ENCODE assay signal across 3 cellular contexts in the genomic region with DNA sequence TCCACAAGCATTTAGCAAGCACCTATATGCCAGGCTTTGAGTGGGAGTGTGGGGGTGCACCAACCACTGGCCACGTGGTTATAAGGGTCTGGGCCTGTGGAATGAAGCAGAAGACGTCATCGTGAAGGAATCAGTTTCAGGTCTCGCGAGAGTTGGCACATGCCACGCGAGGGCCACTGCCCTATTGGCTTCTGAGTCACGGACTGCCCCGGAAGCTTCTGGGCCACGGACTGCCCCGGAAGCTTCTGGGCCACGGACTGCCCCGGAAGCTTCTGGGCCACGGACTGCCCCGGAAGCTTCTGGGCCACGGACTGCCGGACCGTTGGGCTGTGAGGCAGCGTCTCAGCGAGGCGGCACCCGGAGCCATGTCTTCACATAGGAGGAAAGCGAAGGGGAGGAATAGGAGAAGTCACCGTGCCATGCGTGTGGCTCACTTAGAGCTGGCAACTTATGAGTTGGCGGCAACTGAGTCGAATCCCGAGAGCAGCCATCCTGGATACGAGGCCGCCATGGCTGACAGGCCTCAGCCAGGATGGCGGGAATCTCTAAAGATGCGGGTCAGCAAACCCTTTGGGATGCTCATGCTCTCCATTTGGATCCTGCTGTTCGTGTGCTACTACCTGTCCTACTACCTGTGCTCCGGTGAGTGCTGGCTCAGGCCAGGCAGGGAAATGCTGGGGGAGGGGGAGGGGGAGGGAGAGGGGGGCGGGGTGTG.
TF ChIP-seq lines count a peak whose summit lies in the region.

A gene with protein sequence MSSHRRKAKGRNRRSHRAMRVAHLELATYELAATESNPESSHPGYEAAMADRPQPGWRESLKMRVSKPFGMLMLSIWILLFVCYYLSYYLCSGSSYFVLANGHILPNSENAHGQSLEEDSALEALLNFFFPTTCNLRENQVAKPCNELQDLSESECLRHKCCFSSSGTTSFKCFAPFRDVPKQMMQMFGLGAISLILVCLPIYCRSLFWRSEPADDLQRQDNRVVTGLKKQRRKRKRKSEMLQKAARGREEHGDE (plus strand): TSS at position 300 of the 715 bp plus-strand sequence. CDS start 66 bp downstream, at position 366.

TF ChIP-seq in SK-N-SH, 30 proteins besides CTCF, POLR2A, EP300 and RAD21 (continued from another document):
- TF ChIP-seq MEF2A (IDR thresholded peaks at IDR 0.05; ENCODE audit: borderline replicate concordance, low read depth) = no peak

TF ChIP-seq in SK-N-SH treated with all-trans-retinoic acid at 6 μM for 48 hours, 23 proteins besides CTCF, POLR2A, EP300 and RAD21 (continued from another document and continues in another):
- TF ChIP-seq TOX (CRISPR knock-in tag; IDR thresholded peaks at IDR 0.05; ENCODE audit: borderline replicate concordance) (no peak), ZNF70 (CRISPR knock-in tag; IDR thresholded peaks at IDR 0.05) (no peak), TCF4 (CRISPR knock-in tag; IDR thresholded peaks at IDR 0.05; ENCODE audit: borderline replicate concordance) (no peak), ZC3H10 (CRISPR knock-in tag; IDR thresholded peaks at IDR 0.05) (no peak), ESRRG (CRISPR knock-in tag; IDR thresholded peaks at IDR 0.05) (no peak), ZNF565 (CRISPR knock-in tag; conservative IDR thresholded peaks at IDR 0.05; ENCODE audit: low read depth) (no peak), GLIS3 (CRISPR knock-in tag; IDR thresholded peaks at IDR 0.05) (no peak), RARB (CRISPR knock-in tag; IDR thresholded peaks at IDR 0.05) (no peak), ISL1 (CRISPR knock-in tag; IDR thresholded peaks at IDR 0.05) (no peak), ZNF8 (CRISPR knock-in tag; IDR thresholded peaks at IDR 0.05) (no peak)
- TF ChIP-seq, protein P1, sequence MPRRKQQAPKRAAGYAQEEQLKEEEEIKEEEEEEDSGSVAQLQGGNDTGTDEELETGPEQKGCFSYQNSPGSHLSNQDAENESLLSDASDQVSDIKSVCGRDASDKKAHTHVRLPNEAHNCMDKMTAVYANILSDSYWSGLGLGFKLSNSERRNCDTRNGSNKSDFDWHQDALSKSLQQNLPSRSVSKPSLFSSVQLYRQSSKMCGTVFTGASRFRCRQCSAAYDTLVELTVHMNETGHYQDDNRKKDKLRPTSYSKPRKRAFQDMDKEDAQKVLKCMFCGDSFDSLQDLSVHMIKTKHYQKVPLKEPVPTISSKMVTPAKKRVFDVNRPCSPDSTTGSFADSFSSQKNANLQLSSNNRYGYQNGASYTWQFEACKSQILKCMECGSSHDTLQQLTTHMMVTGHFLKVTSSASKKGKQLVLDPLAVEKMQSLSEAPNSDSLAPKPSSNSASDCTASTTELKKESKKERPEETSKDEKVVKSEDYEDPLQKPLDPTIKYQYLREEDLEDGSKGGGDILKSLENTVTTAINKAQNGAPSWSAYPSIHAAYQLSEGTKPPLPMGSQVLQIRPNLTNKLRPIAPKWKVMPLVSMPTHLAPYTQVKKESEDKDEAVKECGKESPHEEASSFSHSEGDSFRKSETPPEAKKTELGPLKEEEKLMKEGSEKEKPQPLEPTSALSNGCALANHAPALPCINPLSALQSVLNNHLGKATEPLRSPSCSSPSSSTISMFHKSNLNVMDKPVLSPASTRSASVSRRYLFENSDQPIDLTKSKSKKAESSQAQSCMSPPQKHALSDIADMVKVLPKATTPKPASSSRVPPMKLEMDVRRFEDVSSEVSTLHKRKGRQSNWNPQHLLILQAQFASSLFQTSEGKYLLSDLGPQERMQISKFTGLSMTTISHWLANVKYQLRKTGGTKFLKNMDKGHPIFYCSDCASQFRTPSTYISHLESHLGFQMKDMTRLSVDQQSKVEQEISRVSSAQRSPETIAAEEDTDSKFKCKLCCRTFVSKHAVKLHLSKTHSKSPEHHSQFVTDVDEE (CRISPR knock-in tag; IDR thresholded peaks at IDR 0.05) = no peak
- TF ChIP-seq, protein P2, sequence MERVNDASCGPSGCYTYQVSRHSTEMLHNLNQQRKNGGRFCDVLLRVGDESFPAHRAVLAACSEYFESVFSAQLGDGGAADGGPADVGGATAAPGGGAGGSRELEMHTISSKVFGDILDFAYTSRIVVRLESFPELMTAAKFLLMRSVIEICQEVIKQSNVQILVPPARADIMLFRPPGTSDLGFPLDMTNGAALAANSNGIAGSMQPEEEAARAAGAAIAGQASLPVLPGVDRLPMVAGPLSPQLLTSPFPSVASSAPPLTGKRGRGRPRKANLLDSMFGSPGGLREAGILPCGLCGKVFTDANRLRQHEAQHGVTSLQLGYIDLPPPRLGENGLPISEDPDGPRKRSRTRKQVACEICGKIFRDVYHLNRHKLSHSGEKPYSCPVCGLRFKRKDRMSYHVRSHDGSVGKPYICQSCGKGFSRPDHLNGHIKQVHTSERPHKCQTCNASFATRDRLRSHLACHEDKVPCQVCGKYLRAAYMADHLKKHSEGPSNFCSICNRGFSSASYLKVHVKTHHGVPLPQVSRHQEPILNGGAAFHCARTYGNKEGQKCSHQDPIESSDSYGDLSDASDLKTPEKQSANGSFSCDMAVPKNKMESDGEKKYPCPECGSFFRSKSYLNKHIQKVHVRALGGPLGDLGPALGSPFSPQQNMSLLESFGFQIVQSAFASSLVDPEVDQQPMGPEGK (CRISPR knock-in tag; IDR thresholded peaks at IDR 0.05; ENCODE audit: borderline replicate concordance) = no peak
- TF ChIP-seq, protein P3, sequence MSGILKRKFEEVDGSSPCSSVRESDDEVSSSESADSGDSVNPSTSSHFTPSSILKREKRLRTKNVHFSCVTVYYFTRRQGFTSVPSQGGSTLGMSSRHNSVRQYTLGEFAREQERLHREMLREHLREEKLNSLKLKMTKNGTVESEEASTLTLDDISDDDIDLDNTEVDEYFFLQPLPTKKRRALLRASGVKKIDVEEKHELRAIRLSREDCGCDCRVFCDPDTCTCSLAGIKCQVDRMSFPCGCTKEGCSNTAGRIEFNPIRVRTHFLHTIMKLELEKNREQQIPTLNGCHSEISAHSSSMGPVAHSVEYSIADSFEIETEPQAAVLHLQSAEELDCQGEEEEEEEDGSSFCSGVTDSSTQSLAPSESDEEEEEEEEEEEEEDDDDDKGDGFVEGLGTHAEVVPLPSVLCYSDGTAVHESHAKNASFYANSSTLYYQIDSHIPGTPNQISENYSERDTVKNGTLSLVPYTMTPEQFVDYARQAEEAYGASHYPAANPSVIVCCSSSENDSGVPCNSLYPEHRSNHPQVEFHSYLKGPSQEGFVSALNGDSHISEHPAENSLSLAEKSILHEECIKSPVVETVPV (CRISPR knock-in tag; IDR thresholded peaks at IDR 0.05) = no peak
- TF ChIP-seq, protein P4, sequence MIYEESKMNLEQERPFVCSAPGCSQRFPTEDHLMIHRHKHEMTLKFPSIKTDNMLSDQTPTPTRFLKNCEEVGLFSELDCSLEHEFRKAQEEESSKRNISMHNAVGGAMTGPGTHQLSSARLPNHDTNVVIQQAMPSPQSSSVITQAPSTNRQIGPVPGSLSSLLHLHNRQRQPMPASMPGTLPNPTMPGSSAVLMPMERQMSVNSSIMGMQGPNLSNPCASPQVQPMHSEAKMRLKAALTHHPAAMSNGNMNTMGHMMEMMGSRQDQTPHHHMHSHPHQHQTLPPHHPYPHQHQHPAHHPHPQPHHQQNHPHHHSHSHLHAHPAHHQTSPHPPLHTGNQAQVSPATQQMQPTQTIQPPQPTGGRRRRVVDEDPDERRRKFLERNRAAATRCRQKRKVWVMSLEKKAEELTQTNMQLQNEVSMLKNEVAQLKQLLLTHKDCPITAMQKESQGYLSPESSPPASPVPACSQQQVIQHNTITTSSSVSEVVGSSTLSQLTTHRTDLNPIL (CRISPR knock-in tag; IDR thresholded peaks at IDR 0.05; ENCODE audit: low read depth) = no peak

TF ChIP-seq in K562, 482 proteins besides CTCF, POLR2A, EP300 and RAD21 (continued from another document and continues in another):
- TF ChIP-seq POLR2G (IDR thresholded peaks at IDR 0.05; ENCODE audit: low read depth, low read length) (0 out of 2 replicates have a peak, but pooled peaks have one; percentile 31), GABPA (tag; conservative IDR thresholded peaks at IDR 0.05; ENCODE audit: low read depth) (peak; percentile 93), ZFX (CRISPR knock-in tag; IDR thresholded peaks at IDR 0.05) (peak; percentile 38), HNRNPK (IDR thresholded peaks at IDR 0.05; ENCODE audit: low read depth, low read length, poor library complexity, severe bottlenecking) (no peak), ELF1 (tag; IDR thresholded peaks at IDR 0.05) (0 out of 2 replicates have a peak, but pooled peaks have one; percentile 29), BRCA1 (IDR thresholded peaks at IDR 0.05) (no peak), BRCA1 (CRISPR knock-in tag; IDR thresholded peaks at IDR 0.05) (no peak), ZBTB8A (IDR thresholded peaks at IDR 0.05; ENCODE audit: partially characterized antibody) (no peak), PCBP2 (IDR thresholded peaks at IDR 0.05; ENCODE audit: low read depth, low read length, poor library complexity, severe bottlenecking) (no peak)
- TF ChIP-seq, protein P5, sequence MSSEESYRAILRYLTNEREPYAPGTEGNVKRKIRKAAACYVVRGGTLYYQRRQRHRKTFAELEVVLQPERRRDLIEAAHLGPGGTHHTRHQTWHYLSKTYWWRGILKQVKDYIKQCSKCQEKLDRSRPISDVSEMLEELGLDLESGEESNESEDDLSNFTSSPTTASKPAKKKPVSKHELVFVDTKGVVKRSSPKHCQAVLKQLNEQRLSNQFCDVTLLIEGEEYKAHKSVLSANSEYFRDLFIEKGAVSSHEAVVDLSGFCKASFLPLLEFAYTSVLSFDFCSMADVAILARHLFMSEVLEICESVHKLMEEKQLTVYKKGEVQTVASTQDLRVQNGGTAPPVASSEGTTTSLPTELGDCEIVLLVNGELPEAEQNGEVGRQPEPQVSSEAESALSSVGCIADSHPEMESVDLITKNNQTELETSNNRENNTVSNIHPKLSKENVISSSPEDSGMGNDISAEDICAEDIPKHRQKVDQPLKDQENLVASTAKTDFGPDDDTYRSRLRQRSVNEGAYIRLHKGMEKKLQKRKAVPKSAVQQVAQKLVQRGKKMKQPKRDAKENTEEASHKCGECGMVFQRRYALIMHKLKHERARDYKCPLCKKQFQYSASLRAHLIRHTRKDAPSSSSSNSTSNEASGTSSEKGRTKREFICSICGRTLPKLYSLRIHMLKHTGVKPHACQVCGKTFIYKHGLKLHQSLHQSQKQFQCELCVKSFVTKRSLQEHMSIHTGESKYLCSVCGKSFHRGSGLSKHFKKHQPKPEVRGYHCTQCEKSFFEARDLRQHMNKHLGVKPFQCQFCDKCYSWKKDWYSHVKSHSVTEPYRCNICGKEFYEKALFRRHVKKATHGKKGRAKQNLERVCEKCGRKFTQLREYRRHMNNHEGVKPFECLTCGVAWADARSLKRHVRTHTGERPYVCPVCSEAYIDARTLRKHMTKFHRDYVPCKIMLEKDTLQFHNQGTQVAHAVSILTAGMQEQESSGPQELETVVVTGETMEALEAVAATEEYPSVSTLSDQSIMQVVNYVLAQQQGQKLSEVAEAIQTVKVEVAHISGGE (CRISPR knock-in tag; IDR thresholded peaks at IDR 0.05) = peak in 1 of 3 experiments; percentile 85; a peak in 2 of 6 replicates
- TF ChIP-seq, protein P6, sequence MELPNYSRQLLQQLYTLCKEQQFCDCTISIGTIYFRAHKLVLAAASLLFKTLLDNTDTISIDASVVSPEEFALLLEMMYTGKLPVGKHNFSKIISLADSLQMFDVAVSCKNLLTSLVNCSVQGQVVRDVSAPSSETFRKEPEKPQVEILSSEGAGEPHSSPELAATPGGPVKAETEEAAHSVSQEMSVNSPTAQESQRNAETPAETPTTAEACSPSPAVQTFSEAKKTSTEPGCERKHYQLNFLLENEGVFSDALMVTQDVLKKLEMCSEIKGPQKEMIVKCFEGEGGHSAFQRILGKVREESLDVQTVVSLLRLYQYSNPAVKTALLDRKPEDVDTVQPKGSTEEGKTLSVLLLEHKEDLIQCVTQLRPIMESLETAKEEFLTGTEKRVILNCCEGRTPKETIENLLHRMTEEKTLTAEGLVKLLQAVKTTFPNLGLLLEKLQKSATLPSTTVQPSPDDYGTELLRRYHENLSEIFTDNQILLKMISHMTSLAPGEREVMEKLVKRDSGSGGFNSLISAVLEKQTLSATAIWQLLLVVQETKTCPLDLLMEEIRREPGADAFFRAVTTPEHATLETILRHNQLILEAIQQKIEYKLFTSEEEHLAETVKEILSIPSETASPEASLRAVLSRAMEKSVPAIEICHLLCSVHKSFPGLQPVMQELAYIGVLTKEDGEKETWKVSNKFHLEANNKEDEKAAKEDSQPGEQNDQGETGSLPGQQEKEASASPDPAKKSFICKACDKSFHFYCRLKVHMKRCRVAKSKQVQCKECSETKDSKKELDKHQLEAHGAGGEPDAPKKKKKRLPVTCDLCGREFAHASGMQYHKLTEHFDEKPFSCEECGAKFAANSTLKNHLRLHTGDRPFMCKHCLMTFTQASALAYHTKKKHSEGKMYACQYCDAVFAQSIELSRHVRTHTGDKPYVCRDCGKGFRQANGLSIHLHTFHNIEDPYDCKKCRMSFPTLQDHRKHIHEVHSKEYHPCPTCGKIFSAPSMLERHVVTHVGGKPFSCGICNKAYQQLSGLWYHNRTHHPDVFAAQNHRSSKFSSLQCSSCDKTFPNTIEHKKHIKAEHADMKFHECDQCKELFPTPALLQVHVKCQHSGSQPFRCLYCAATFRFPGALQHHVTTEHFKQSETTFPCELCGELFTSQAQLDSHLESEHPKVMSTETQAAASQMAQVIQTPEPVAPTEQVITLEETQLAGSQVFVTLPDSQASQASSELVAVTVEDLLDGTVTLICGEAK (IDR thresholded peaks at IDR 0.05) = peak; percentile 82
- TF ChIP-seq, protein P6 (CRISPR knock-in tag; IDR thresholded peaks at IDR 0.05) = no peak
- TF ChIP-seq, protein P7, sequence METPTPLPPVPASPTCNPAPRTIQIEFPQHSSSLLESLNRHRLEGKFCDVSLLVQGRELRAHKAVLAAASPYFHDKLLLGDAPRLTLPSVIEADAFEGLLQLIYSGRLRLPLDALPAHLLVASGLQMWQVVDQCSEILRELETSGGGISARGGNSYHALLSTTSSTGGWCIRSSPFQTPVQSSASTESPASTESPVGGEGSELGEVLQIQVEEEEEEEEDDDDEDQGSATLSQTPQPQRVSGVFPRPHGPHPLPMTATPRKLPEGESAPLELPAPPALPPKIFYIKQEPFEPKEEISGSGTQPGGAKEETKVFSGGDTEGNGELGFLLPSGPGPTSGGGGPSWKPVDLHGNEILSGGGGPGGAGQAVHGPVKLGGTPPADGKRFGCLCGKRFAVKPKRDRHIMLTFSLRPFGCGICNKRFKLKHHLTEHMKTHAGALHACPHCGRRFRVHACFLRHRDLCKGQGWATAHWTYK (CRISPR knock-in tag; IDR thresholded peaks at IDR 0.05) = peak; percentile 55; the same call in 1 of the 2 replicates
